Comparison of ENCODE assay signal across 1 cellular context in genomic region chr10:87578799-87579401, GRCh38.
TF ChIP-seq lines count a peak whose summit lies in the region.

No MANE protein-coding gene starts in this region.

TF ChIP-seq in HepG2, 621 proteins besides CTCF, POLR2A, EP300 and RAD21 (continued from another document):
- TF ChIP-seq, protein P1, sequence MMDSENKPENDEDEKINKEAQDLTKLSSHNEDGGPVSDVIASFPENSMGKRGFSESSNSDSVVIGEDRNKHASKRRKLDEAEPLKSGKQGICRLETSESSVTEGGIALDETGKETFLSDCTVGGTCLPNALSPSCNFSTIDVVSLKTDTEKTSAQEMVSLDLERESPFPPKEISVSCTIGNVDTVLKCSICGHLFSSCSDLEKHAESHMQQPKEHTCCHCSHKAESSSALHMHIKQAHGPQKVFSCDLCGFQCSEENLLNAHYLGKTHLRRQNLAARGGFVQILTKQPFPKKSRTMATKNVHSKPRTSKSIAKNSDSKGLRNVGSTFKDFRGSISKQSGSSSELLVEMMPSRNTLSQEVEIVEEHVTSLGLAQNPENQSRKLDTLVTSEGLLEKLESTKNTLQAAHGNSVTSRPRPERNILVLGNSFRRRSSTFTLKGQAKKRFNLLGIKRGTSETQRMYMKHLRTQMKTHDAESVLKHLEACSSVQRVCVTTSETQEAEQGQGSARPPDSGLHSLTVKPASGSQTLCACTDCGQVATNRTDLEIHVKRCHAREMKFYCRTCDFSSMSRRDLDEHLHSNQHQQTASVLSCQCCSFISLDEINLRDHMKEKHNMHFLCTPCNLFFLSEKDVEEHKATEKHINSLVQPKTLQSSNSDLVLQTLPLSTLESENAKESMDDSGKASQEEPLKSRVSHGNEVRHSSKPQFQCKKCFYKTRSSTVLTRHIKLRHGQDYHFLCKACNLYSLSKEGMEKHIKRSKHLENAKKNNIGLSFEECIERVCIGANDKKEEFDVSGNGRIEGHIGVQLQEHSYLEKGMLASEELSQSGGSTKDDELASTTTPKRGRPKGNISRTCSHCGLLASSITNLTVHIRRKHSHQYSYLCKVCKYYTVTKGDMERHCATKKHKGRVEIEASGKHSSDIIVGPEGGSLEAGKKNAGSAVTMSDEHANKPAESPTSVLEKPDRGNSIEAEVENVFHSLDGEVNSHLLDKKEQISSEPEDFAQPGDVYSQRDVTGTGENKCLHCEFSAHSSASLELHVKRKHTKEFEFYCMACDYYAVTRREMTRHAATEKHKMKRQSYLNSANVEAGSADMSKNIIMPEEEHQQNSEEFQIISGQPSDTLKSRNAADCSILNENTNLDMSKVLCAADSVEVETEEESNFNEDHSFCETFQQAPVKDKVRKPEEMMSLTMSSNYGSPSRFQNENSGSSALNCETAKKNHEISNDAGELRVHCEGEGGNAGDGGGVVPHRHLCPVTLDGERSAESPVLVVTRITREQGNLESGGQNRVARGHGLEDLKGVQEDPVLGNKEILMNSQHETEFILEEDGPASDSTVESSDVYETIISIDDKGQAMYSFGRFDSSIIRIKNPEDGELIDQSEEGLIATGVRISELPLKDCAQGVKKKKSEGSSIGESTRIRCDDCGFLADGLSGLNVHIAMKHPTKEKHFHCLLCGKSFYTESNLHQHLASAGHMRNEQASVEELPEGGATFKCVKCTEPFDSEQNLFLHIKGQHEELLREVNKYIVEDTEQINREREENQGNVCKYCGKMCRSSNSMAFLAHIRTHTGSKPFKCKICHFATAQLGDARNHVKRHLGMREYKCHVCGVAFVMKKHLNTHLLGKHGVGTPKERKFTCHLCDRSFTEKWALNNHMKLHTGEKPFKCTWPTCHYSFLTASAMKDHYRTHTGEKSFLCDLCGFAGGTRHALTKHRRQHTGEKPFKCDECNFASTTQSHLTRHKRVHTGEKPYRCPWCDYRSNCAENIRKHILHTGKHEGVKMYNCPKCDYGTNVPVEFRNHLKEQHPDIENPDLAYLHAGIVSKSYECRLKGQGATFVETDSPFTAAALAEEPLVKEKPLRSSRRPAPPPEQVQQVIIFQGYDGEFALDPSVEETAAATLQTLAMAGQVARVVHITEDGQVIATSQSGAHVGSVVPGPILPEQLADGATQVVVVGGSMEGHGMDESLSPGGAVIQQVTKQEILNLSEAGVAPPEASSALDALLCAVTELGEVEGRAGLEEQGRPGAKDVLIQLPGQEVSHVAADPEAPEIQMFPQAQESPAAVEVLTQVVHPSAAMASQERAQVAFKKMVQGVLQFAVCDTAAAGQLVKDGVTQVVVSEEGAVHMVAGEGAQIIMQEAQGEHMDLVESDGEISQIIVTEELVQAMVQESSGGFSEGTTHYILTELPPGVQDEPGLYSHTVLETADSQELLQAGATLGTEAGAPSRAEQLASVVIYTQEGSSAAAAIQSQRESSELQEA (CRISPR knock-in tag; IDR thresholded peaks at IDR 0.05; ENCODE audit: not compliant biosample characterization), result no peak
- TF ChIP-seq KDM3A (CRISPR knock-in tag; IDR thresholded peaks at IDR 0.05; ENCODE audit: low read depth) (no peak), HNF4G (IDR thresholded peaks at IDR 0.05; ENCODE audit: borderline replicate concordance, low read depth, low read length) (0 out of 2 replicates have a peak, but pooled peaks have one; percentile 20), HNF4G (CRISPR knock-in tag; IDR thresholded peaks at IDR 0.05; ENCODE audit: borderline replicate concordance, low read depth) (no peak), ISX (CRISPR knock-in tag; conservative IDR thresholded peaks at IDR 0.05) (no peak), NR3C1 (CRISPR knock-in tag; IDR thresholded peaks at IDR 0.05) (no peak)
- TF ChIP-seq, protein P2, sequence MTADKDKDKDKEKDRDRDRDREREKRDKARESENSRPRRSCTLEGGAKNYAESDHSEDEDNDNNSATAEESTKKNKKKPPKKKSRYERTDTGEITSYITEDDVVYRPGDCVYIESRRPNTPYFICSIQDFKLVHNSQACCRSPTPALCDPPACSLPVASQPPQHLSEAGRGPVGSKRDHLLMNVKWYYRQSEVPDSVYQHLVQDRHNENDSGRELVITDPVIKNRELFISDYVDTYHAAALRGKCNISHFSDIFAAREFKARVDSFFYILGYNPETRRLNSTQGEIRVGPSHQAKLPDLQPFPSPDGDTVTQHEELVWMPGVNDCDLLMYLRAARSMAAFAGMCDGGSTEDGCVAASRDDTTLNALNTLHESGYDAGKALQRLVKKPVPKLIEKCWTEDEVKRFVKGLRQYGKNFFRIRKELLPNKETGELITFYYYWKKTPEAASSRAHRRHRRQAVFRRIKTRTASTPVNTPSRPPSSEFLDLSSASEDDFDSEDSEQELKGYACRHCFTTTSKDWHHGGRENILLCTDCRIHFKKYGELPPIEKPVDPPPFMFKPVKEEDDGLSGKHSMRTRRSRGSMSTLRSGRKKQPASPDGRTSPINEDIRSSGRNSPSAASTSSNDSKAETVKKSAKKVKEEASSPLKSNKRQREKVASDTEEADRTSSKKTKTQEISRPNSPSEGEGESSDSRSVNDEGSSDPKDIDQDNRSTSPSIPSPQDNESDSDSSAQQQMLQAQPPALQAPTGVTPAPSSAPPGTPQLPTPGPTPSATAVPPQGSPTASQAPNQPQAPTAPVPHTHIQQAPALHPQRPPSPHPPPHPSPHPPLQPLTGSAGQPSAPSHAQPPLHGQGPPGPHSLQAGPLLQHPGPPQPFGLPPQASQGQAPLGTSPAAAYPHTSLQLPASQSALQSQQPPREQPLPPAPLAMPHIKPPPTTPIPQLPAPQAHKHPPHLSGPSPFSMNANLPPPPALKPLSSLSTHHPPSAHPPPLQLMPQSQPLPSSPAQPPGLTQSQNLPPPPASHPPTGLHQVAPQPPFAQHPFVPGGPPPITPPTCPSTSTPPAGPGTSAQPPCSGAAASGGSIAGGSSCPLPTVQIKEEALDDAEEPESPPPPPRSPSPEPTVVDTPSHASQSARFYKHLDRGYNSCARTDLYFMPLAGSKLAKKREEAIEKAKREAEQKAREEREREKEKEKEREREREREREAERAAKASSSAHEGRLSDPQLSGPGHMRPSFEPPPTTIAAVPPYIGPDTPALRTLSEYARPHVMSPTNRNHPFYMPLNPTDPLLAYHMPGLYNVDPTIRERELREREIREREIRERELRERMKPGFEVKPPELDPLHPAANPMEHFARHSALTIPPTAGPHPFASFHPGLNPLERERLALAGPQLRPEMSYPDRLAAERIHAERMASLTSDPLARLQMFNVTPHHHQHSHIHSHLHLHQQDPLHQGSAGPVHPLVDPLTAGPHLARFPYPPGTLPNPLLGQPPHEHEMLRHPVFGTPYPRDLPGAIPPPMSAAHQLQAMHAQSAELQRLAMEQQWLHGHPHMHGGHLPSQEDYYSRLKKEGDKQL (CRISPR knock-in tag; IDR thresholded peaks at IDR 0.05; ENCODE audit: low read depth), result no peak
- TF ChIP-seq, protein P3, sequence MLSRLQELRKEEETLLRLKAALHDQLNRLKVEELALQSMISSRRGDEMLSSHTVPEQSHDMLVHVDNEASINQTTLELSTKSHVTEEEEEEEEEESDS (CRISPR knock-in tag; IDR thresholded peaks at IDR 0.05; ENCODE audit: borderline replicate concordance), result no peak
